ENCODE assay signal across 1 cellular context in the genomic region with DNA sequence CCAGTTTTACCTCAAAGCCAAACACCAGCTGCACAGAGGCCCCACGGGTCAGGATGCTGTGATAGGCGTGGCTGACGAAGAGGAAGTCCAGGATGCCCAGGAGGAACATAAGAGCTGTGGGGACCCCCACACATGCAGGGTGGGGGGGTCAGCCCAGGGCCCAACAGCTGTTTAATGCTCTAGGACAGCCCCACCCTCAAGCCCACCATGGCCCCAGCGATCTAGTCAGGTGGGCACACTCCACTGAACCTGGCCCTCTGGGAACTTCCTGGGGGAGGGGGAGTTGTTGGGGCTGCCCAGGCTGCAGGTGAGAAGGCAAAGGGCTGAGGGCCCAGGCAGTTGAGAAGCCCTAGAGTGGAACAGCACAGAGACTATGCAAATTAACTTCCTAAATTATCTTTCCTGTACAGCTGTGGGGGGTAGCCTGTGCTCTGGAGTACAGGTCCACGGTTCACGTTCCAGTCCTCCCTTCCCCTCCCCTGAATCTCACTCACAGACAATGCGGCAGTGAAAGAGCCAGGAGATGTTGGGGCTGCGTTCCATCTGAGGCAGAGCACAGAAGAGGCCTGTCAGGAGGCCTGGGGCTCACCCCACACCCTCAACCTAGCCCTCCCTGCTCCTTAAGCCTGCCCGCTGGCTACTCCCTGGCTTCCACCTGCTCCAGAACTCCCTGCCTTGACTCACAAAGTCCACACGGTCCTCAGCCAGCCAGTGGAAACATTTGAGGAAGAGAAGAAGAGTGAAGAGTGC.
TF ChIP-seq lines count a peak whose summit lies in the region.

No MANE protein-coding gene starts in this region.

TF ChIP-seq in GM23338, 12 proteins besides CTCF, POLR2A, EP300 and RAD21 (continued from another document):
- TF ChIP-seq, protein P1, sequence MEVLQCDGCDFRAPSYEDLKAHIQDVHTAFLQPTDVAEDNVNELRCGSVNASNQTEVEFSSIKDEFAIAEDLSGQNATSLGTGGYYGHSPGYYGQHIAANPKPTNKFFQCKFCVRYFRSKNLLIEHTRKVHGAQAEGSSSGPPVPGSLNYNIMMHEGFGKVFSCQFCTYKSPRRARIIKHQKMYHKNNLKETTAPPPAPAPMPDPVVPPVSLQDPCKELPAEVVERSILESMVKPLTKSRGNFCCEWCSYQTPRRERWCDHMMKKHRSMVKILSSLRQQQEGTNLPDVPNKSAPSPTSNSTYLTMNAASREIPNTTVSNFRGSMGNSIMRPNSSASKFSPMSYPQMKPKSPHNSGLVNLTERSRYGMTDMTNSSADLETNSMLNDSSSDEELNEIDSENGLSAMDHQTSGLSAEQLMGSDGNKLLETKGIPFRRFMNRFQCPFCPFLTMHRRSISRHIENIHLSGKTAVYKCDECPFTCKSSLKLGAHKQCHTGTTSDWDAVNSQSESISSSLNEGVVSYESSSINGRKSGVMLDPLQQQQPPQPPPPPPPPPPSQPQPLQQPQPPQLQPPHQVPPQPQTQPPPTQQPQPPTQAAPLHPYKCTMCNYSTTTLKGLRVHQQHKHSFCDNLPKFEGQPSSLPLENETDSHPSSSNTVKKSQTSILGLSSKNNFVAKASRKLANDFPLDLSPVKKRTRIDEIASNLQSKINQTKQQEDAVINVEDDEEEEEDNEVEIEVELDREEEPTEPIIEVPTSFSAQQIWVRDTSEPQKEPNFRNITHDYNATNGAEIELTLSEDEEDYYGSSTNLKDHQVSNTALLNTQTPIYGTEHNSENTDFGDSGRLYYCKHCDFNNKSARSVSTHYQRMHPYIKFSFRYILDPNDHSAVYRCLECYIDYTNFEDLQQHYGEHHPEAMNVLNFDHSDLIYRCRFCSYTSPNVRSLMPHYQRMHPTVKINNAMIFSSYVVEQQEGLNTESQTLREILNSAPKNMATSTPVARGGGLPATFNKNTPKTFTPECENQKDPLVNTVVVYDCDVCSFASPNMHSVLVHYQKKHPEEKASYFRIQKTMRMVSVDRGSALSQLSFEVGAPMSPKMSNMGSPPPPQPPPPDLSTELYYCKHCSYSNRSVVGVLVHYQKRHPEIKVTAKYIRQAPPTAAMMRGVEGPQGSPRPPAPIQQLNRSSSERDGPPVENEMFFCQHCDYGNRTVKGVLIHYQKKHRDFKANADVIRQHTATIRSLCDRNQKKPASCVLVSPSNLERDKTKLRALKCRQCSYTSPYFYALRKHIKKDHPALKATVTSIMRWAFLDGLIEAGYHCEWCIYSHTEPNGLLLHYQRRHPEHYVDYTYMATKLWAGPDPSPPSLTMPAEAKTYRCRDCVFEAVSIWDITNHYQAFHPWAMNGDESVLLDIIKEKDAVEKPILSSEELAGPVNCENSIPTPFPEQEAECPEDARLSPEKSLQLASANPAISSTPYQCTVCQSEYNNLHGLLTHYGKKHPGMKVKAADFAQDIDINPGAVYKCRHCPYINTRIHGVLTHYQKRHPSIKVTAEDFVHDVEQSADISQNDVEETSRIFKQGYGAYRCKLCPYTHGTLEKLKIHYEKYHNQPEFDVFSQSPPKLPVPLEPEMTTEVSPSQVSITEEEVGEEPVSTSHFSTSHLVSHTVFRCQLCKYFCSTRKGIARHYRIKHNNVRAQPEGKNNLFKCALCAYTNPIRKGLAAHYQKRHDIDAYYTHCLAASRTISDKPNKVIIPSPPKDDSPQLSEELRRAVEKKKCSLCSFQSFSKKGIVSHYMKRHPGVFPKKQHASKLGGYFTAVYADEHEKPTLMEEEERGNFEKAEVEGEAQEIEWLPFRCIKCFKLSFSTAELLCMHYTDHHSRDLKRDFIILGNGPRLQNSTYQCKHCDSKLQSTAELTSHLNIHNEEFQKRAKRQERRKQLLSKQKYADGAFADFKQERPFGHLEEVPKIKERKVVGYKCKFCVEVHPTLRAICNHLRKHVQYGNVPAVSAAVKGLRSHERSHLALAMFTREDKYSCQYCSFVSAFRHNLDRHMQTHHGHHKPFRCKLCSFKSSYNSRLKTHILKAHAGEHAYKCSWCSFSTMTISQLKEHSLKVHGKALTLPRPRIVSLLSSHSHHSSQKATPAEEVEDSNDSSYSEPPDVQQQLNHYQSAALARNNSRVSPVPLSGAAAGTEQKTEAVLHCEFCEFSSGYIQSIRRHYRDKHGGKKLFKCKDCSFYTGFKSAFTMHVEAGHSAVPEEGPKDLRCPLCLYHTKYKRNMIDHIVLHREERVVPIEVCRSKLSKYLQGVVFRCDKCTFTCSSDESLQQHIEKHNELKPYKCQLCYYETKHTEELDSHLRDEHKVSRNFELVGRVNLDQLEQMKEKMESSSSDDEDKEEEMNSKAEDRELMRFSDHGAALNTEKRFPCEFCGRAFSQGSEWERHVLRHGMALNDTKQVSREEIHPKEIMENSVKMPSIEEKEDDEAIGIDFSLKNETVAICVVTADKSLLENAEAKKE (CRISPR knock-in tag; IDR thresholded peaks at IDR 0.05), result no peak
- TF ChIP-seq, protein P2, sequence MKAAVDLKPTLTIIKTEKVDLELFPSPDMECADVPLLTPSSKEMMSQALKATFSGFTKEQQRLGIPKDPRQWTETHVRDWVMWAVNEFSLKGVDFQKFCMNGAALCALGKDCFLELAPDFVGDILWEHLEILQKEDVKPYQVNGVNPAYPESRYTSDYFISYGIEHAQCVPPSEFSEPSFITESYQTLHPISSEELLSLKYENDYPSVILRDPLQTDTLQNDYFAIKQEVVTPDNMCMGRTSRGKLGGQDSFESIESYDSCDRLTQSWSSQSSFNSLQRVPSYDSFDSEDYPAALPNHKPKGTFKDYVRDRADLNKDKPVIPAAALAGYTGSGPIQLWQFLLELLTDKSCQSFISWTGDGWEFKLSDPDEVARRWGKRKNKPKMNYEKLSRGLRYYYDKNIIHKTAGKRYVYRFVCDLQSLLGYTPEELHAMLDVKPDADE (IDR thresholded peaks at IDR 0.05), result no peak
- no peak for TF ChIP-seq ZNF114 (CRISPR knock-in tag; IDR thresholded peaks at IDR 0.05)
- TF ChIP-seq EZH2phosphoT487 (IDR thresholded peaks at IDR 0.05; ENCODE audit: unreplicated experiment), result no peak
- no peak for TF ChIP-seq EZH2 (IDR thresholded peaks at IDR 0.05; ENCODE audit: low read depth, unreplicated experiment)
- no peak for TF ChIP-seq STAT1 (IDR thresholded peaks at IDR 0.05; ENCODE audit: unreplicated experiment)
- TF ChIP-seq POLR2AphosphoS5 (IDR thresholded peaks at IDR 0.05; ENCODE audit: low read depth), result no peak
- TF ChIP-seq CREB1 (CRISPR knock-in tag; IDR thresholded peaks at IDR 0.05; ENCODE audit: low read depth), result no peak
- TF ChIP-seq NANOG (IDR thresholded peaks at IDR 0.05; ENCODE audit: borderline replicate concordance), result no peak
- no peak for TF ChIP-seq ZNF331 (CRISPR knock-in tag; IDR thresholded peaks at IDR 0.05; ENCODE audit: low read depth)
- TF ChIP-seq, protein P3, sequence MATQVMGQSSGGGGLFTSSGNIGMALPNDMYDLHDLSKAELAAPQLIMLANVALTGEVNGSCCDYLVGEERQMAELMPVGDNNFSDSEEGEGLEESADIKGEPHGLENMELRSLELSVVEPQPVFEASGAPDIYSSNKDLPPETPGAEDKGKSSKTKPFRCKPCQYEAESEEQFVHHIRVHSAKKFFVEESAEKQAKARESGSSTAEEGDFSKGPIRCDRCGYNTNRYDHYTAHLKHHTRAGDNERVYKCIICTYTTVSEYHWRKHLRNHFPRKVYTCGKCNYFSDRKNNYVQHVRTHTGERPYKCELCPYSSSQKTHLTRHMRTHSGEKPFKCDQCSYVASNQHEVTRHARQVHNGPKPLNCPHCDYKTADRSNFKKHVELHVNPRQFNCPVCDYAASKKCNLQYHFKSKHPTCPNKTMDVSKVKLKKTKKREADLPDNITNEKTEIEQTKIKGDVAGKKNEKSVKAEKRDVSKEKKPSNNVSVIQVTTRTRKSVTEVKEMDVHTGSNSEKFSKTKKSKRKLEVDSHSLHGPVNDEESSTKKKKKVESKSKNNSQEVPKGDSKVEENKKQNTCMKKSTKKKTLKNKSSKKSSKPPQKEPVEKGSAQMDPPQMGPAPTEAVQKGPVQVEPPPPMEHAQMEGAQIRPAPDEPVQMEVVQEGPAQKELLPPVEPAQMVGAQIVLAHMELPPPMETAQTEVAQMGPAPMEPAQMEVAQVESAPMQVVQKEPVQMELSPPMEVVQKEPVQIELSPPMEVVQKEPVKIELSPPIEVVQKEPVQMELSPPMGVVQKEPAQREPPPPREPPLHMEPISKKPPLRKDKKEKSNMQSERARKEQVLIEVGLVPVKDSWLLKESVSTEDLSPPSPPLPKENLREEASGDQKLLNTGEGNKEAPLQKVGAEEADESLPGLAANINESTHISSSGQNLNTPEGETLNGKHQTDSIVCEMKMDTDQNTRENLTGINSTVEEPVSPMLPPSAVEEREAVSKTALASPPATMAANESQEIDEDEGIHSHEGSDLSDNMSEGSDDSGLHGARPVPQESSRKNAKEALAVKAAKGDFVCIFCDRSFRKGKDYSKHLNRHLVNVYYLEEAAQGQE (IDR thresholded peaks at IDR 0.05; ENCODE audit: unreplicated experiment), result no peak
